12 cellular contexts compared by ENCODE assay signal in genomic region chr2:157476915-157477709, GRCh38. TPM values are rescaled to one million over a fixed set of nuclear protein-coding genes. Genes with fewer than 3 reads are reported as not detected.
DNase-seq lines count a peak whose midpoint lies in the region; ATAC-seq lines count a peak whose summit lies in the region.
"Had no signal": no experiment of that assay in that cellular context is flagged by ENCODE, and none has a peak within 500 bp of the region (broad histone marks: within the 10 kb centered on the region; RNA-seq: fewer than 3 reads in every experiment).

No MANE protein-coding gene starts in this region.

- H3K27me3 Mint-ChIP-seq in activated naive CD4-positive, alpha-beta T cell treated with anti-CD3 and anti-CD28 coated beads, Interleukin-2, amount 50 U/mL, for 24 hours: no peaks in the 10 kb centered on the region
- H3K27me3 Mint-ChIP-seq in T-helper 17 cell: no peaks in the 10 kb centered on the region
- no peaks in the 10 kb centered on the region for H3K27me3 Mint-ChIP-seq in effector memory CD8-positive, alpha-beta T cell
- no peaks in the 10 kb centered on the region for H3K27me3 Mint-ChIP-seq in stimulated activated naive CD8-positive, alpha-beta T cell treated with anti-CD3 and anti-CD28 coated beads, Interleukin-15, amount 100 ng/mL, for 72 hours

- peaks cover 84% of the 10 kb centered on the region for H3K4me1 Mint-ChIP-seq in activated naive CD4-positive, alpha-beta T cell treated with anti-CD3 and anti-CD28 coated beads, Interleukin-2, amount 50 U/mL, for 24 hours
- H3K4me1 Mint-ChIP-seq in T-helper 17 cell: peaks cover 18% of the 10 kb centered on the region
- peaks cover 10% of the 10 kb centered on the region in 2 donors for H3K4me1 Mint-ChIP-seq in effector memory CD8-positive, alpha-beta T cell (ENCODE audit: low read depth in 2 of 2)
- H3K4me1 Mint-ChIP-seq in stimulated activated naive CD8-positive, alpha-beta T cell treated with anti-CD3 and anti-CD28 coated beads, Interleukin-15, amount 100 ng/mL, for 72 hours: peaks cover 100% of the 10 kb centered on the region

- H3K4me3 Mint-ChIP-seq in activated naive CD4-positive, alpha-beta T cell treated with anti-CD3 and anti-CD28 coated beads, Interleukin-2, amount 50 U/mL, for 24 hours: peak overlapping the region; percentile 59
- no peak overlapping the region for H3K4me3 Mint-ChIP-seq in T-helper 17 cell
- H3K4me3 Mint-ChIP-seq in effector memory CD8-positive, alpha-beta T cell: no peak overlapping the region
- peak overlapping the region; percentile 77 to 94 for H3K4me3 Mint-ChIP-seq in stimulated activated naive CD8-positive, alpha-beta T cell treated with anti-CD3 and anti-CD28 coated beads, Interleukin-15, amount 100 ng/mL, for 72 hours

- no peak for ATAC-seq in T-helper 17 cell
- no peak for ATAC-seq in effector memory CD8-positive, alpha-beta T cell (replicated peaks)
- peak; percentile 69 for ATAC-seq in stimulated activated naive CD8-positive, alpha-beta T cell treated with anti-CD3 and anti-CD28 coated beads, Interleukin-15, amount 100 ng/mL, for 72 hours
- ATAC-seq in GM19035 (IDR thresholded peaks at IDR 0.05; ENCODE audit: unreplicated experiment): no peak
- no peak for ATAC-seq in HG02678 (IDR thresholded peaks at IDR 0.05; ENCODE audit: unreplicated experiment)

- H3K9me3 ChIP-seq in T-helper 17 cell (ENCODE audit: control insufficient read depth, low read length, poor library complexity, severe bottlenecking): no peaks in the 10 kb centered on the region

- H3K9me3 Mint-ChIP-seq in activated naive CD4-positive, alpha-beta T cell treated with anti-CD3 and anti-CD28 coated beads, Interleukin-2, amount 50 U/mL, for 24 hours: no peaks in the 10 kb centered on the region
- no peaks in the 10 kb centered on the region for H3K9me3 Mint-ChIP-seq in effector memory CD8-positive, alpha-beta T cell
- no peaks in the 10 kb centered on the region for H3K9me3 Mint-ChIP-seq in stimulated activated naive CD8-positive, alpha-beta T cell treated with anti-CD3 and anti-CD28 coated beads, Interleukin-15, amount 100 ng/mL, for 72 hours

- peaks cover 4% of the 10 kb centered on the region for H3K36me3 Mint-ChIP-seq in activated naive CD4-positive, alpha-beta T cell treated with anti-CD3 and anti-CD28 coated beads, Interleukin-2, amount 50 U/mL, for 24 hours
- no peaks in the 10 kb centered on the region for H3K36me3 Mint-ChIP-seq in T-helper 17 cell (ENCODE audit: low read depth)
- no peaks in the 10 kb centered on the region for H3K36me3 Mint-ChIP-seq in effector memory CD8-positive, alpha-beta T cell (ENCODE audit: insufficient read depth)

- peak overlapping the region; percentile 96 for H3K27ac Mint-ChIP-seq in activated naive CD4-positive, alpha-beta T cell treated with anti-CD3 and anti-CD28 coated beads, Interleukin-2, amount 50 U/mL, for 24 hours
- peak overlapping the region; percentile 54 for H3K27ac Mint-ChIP-seq in T-helper 17 cell
- H3K27ac Mint-ChIP-seq in effector memory CD8-positive, alpha-beta T cell: peak overlapping the region; percentile 23 to 25
- peak overlapping the region; percentile 99 to 100 for H3K27ac Mint-ChIP-seq in stimulated activated naive CD8-positive, alpha-beta T cell treated with anti-CD3 and anti-CD28 coated beads, Interleukin-15, amount 100 ng/mL, for 72 hours

- no peak for DNase-seq in activated naive CD4-positive, alpha-beta T cell treated with Interleukin-2 at 50 U/mL for 16 hours
- no peak for DNase-seq in T-helper 17 cell
- DNase-seq in effector memory CD8-positive, alpha-beta T cell: no peak
- DNase-seq in stimulated activated naive CD8-positive, alpha-beta T cell treated with anti-CD3 and anti-CD28 coated beads, Interleukin-15, amount 100 ng/mL, for 72 hours: peak; percentile 59 to 61
- DNase-seq in COLO668 (lab: John Stamatoyannopoulos, UW; ENCODE audit: unreplicated experiment): no peak
- DNase-seq: activated CD8-positive, alpha-beta memory T cell treated with anti-CD3 and anti-CD28 coated beads, Interleukin-2, amount 50 U/mL, for 4 hours; caudate nucleus; mesendoderm; PC-9 had no signal

RNA-seq across cellular contexts. Expression of gene CYTIP, which starts 33.2 kb away (rescaled TPM):
- total RNA-seq in T-helper 17 cell: 100 to 1,000 TPM; 286 to 294 TPM
- total RNA-seq: PC-9 had no signal

Comparison
In these comparisons a context has a peak if more than half of its experiments do, and no peak if none do; other contexts are left out.
1. H3K27ac Mint-ChIP-seq: peak in every context shown above with its lines; median percentile 100 in stimulated activated naive CD8-positive, alpha-beta T cell treated with anti-CD3 and anti-CD28 coated beads, Interleukin-15, amount 100 ng/mL, for 72 hours; 96 in activated naive CD4-positive, alpha-beta T cell treated with anti-CD3 and anti-CD28 coated beads, Interleukin-2, amount 50 U/mL, for 24 hours; 54 in T-helper 17 cell; 24 in effector memory CD8-positive, alpha-beta T cell.
2. H3K4me3 Mint-ChIP-seq: peak in activated naive CD4-positive, alpha-beta T cell treated with anti-CD3 and anti-CD28 coated beads, Interleukin-2, amount 50 U/mL, for 24 hours (single experiment) and stimulated activated naive CD8-positive, alpha-beta T cell treated with anti-CD3 and anti-CD28 coated beads, Interleukin-15, amount 100 ng/mL, for 72 hours (2 of 2); none in T-helper 17 cell (single experiment) and effector memory CD8-positive, alpha-beta T cell (0 of 2).
3. DNase-seq: peak in stimulated activated naive CD8-positive, alpha-beta T cell treated with anti-CD3 and anti-CD28 coated beads, Interleukin-15, amount 100 ng/mL, for 72 hours (2 of 2); none in activated naive CD4-positive, alpha-beta T cell treated with Interleukin-2 at 50 U/mL for 16 hours (single experiment), T-helper 17 cell (0 of 3), effector memory CD8-positive, alpha-beta T cell (0 of 3) and COLO668 (single experiment).